ENCODE assay signal across 8 cellular contexts in the genomic region with DNA sequence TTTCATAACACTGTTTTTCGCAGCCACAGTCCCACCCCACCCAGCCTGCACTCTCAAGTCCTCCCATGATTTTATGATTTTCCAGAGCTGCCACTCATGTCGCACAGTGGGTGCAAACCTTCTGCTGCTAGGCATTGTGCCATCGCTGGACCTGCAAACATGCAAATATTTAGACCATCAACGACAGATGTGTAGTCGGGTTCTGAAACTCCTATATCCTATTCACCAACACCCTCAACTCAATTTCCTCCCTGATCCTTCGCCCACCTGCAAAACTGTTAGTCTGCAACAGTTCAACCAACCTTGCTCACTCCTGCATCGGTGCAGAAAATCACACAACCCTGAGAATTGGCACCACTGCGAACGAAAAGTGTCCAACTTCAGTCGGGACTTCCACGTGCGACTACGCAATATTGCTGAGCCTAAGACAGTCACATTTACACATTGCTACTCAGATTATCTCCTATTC. TPM values are rescaled to one million over a fixed set of nuclear protein-coding genes. Genes with fewer than 3 reads are reported as not detected.
DNase-seq lines count a peak whose midpoint lies in the region; ATAC-seq and TF ChIP-seq lines count a peak whose summit lies in the region.

No MANE protein-coding gene starts in this region.

- H3K23ac ChIP-seq in neuronal stem cell (ENCODE audit: low read depth, low read length, poor library complexity) = no peak overlapping the region

- peak overlapping the region; percentile 92 for H3K27ac Mint-ChIP-seq in activated CD4-positive, alpha-beta T cell treated with anti-CD3 and anti-CD28 coated beads, Interleukin-2, amount 10 ng/mL, durations not matched to agents 24 days and 14 days

- no peak overlapping the region for H2BK120ac ChIP-seq in neuronal stem cell (ENCODE audit: low read depth, low read length)

- TF ChIP-seq CTCF in fibroblast of mammary gland (conservative IDR thresholded peaks at IDR 0.05; ENCODE audit: control insufficient read depth, insufficient read depth, low read depth, low read length) = no peak

- H4K91ac ChIP-seq in neuronal stem cell (ENCODE audit: low read depth, low read length, poor library complexity) = no peak overlapping the region

- H3K9me3 Mint-ChIP-seq in activated CD4-positive, alpha-beta T cell treated with anti-CD3 and anti-CD28 coated beads, Interleukin-2, amount 10 ng/mL, durations not matched to agents 24 days and 14 days = no peaks in the 10 kb centered on the region

- peaks cover 1% of the 10 kb centered on the region for H3K79me1 ChIP-seq in neuronal stem cell (ENCODE audit: low read depth, low read length)

- H2AK5ac ChIP-seq in neuronal stem cell (ENCODE audit: low read depth, low read length) = no peak overlapping the region

- H4K8ac ChIP-seq in neuronal stem cell (ENCODE audit: low read depth, low read length) = peak overlapping the region; percentile 89

- intact Hi-C loops in activated CD4-positive, alpha-beta T cell treated with anti-CD3 and anti-CD28 coated beads, Interleukin-2, amount 10 ng/mL, durations not matched to agents 24 days and 14 days (cut with micrococcal nuclease) = loop anchor here (1.0 to 10.0 kb wide), 8 partner anchors 139 to 1254 kb away; partner anchors contain the start of genes FZD7, NOP58, SGO2 and STRADB

- H3K36me3 Mint-ChIP-seq in activated CD4-positive, alpha-beta T cell treated with anti-CD3 and anti-CD28 coated beads, Interleukin-2, amount 10 ng/mL, durations not matched to agents 24 days and 14 days (ENCODE audit: low read depth) = peaks cover 3% of the 10 kb centered on the region

- H2BK12ac ChIP-seq in neuronal stem cell (ENCODE audit: low read length) = no peak overlapping the region

- peaks cover 22% of the 10 kb centered on the region for H3K4me1 Mint-ChIP-seq in activated CD4-positive, alpha-beta T cell treated with anti-CD3 and anti-CD28 coated beads, Interleukin-2, amount 10 ng/mL, durations not matched to agents 24 days and 14 days

- no peak overlapping the region for H2BK5ac ChIP-seq in neuronal stem cell (ENCODE audit: low read length)

- H3K14ac ChIP-seq in neuronal stem cell (ENCODE audit: low read length) = no peak overlapping the region

- no peak overlapping the region for H3K27ac ChIP-seq in neuronal stem cell (replicated peaks; ENCODE audit: low read length)

- H3K27me3 Mint-ChIP-seq in activated CD4-positive, alpha-beta T cell treated with anti-CD3 and anti-CD28 coated beads, Interleukin-2, amount 10 ng/mL, durations not matched to agents 24 days and 14 days = peaks cover 20% of the 10 kb centered on the region

- ATAC-seq in HG03342 (IDR thresholded peaks at IDR 0.05; ENCODE audit: unreplicated experiment) = peak; percentile 6
- no peak for ATAC-seq in GM18520 (IDR thresholded peaks at IDR 0.05; ENCODE audit: unreplicated experiment)
- no peak for ATAC-seq in HG02642 (IDR thresholded peaks at IDR 0.05; ENCODE audit: poor library complexity, unreplicated experiment)

- H3K18ac ChIP-seq in neuronal stem cell (ENCODE audit: low read length) = no peak overlapping the region

- no peak overlapping the region for H2BK15ac ChIP-seq in neuronal stem cell (ENCODE audit: low read length)

- H3K9me3 ChIP-seq in neuronal stem cell (replicated peaks in 1 of 2; ENCODE audit: control insufficient read depth in 2 of 2, insufficient read depth in 1 of 2, low read depth in 1 of 2, low read length in 2 of 2) = no peaks in the 10 kb centered on the region

- peaks cover 4 to 5% of the 10 kb centered on the region in 2 donors for H3K4me1 ChIP-seq in neuronal stem cell (ENCODE audit: control insufficient read depth in 2 of 2, insufficient read depth in 1 of 2, low read depth in 1 of 2, low read length in 2 of 2)

- no peak overlapping the region for H3K9ac ChIP-seq in neuronal stem cell (ENCODE audit: low read depth, low read length, poor library complexity)

- H3K4me3 ChIP-seq in GM08714 (ENCODE audit: low read length) (peak overlapping the region; percentile 96), fibroblast of mammary gland (ENCODE audit: control insufficient read depth, low read depth, low read length) (peak overlapping the region; percentile 90), neuronal stem cell (ENCODE audit: low read length in 2 of 2) (peak overlapping the region; percentile 74 to 87)

- H3K4me3 Mint-ChIP-seq in activated CD4-positive, alpha-beta T cell treated with anti-CD3 and anti-CD28 coated beads, Interleukin-2, amount 10 ng/mL, durations not matched to agents 24 days and 14 days = peak overlapping the region; percentile 95

- peak overlapping the region; percentile 90 for H2AFZ ChIP-seq in neuronal stem cell (ENCODE audit: low read length)

- H3K36me3 ChIP-seq in neuronal stem cell (replicated peaks in 1 of 2; ENCODE audit: control insufficient read depth in 2 of 2, insufficient read depth in 2 of 2, low read length in 2 of 2) = no peaks in the 10 kb centered on the region

- H3K4ac ChIP-seq in neuronal stem cell (ENCODE audit: low read length) = no peak overlapping the region

- H3K4me2 ChIP-seq in neuronal stem cell (ENCODE audit: insufficient read depth, low read length, poor library complexity, severe bottlenecking) = peak overlapping the region; percentile 81

- no CpG with 5 or more reads among the region's 13 CpGs for WGBS in neuronal stem cell (ENCODE audit: extremely low coverage in 2 of 2, insufficient read length in 2 of 2, insufficient replicate concordance in 1 of 2), 2 donors

- H3K27me3 ChIP-seq in neuronal stem cell (ENCODE audit: control insufficient read depth in 3 of 3, insufficient read depth in 3 of 3, low read depth in 1 of 3, low read length in 3 of 3) = no peaks in the 10 kb centered on the region

- DNase-seq in activated CD4-positive, alpha-beta T cell treated with anti-CD3 and anti-CD28 coated beads, Interleukin-2, amount 10 ng/mL, durations not matched to agents 24 days and 14 days = peak; percentile 66
- DNase-seq in fibroblast of mammary gland (ENCODE audit: low read depth) (no peak), neuronal stem cell (ENCODE audit: low spot score) (no peak), GM19238 (ENCODE audit: insufficient read length, low spot score) (no peak)

RNA-seq across cellular contexts. Expression of gene ALS2, which starts 0.9 kb away (rescaled TPM):
- 10.7 and 11.3 TPM in 2 replicates for total RNA-seq in activated CD4-positive, alpha-beta T cell treated with anti-CD3 and anti-CD28 coated beads, Interleukin-2, amount 10 ng/mL, durations not matched to agents 24 days and 14 days
- 20.2 TPM for polyA plus RNA-seq in neuronal stem cell (2013, experiment 1 of 2)
- 21.3 TPM for polyA plus RNA-seq in neuronal stem cell (2013, experiment 2 of 2)

RNA-seq across cellular contexts. Expression of gene CDK15, which starts 24.7 kb away (rescaled TPM):
- not detected in 2 replicates for total RNA-seq in activated CD4-positive, alpha-beta T cell treated with anti-CD3 and anti-CD28 coated beads, Interleukin-2, amount 10 ng/mL, durations not matched to agents 24 days and 14 days
- polyA plus RNA-seq in neuronal stem cell (2013, experiment 1 of 2) = 0.22 TPM
- 0.17 TPM for polyA plus RNA-seq in neuronal stem cell (2013, experiment 2 of 2)
